8 cellular contexts compared by ENCODE assay signal in the genomic region with DNA sequence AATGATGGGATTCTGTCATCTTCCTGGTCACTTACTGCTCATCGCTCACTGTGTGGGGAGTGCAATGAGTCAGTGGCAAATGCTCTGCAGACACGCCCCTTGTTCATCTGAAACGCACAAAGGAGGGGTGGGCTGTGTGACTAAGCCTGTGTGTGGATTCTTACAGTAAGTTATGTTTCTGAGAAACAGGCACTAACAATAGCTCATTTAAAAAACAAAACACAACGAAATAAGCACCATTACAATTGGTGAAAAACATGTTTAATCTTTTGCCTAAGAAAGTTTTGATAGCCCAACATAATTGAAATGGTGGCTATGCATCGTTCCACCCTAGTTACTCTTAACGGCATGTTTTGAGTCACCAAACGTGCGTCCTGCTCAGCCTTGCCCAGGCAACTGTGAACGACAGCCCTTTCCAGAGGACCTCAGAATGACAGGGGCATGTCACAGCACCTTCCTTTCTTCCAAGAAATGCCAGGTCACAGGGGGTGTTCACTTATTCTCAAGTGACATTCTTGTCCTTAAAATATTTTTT.
DNase-seq lines count a peak whose midpoint lies in the region; ATAC-seq, FAIRE-seq and TF ChIP-seq lines count a peak whose summit lies in the region.

No MANE protein-coding gene starts in this region.

- H3K9me1 ChIP-seq in endothelial cell of umbilical vein (replicated peaks; ENCODE audit: control insufficient read depth, extremely low read depth, insufficient read depth, low read length), result no peaks in the 10 kb centered on the region

- peak overlapping the region; percentile 16 for H2AFZ ChIP-seq in endothelial cell of umbilical vein (ENCODE audit: low read depth, low read length)

- peak overlapping the region in 1 of 3 experiments; percentile 3 for H3K4me3 ChIP-seq in endothelial cell of umbilical vein (replicated peaks in 1 of 3; ENCODE audit: insufficient read depth in 1 of 3, low read depth in 1 of 3, low read length in 3 of 3)
- no peak overlapping the region for H3K4me3 ChIP-seq in neutrophil (ENCODE audit: low read depth in 1 of 2, low read length in 1 of 2)
- H3K4me3 ChIP-seq in tibial nerve, result peak overlapping the region in 1 of 4 donors; percentile 2

- no peaks in the 10 kb centered on the region for H3K79me2 ChIP-seq in endothelial cell of umbilical vein (ENCODE audit: control insufficient read depth, insufficient read depth, low read length)

- dilution Hi-C loops in endothelial cell of umbilical vein (cut with MboI; ENCODE audit: extremely low pct_ligation_motif_present, low sequenced_read_pairs), result loop anchor here (25.0 kb wide), 1 partner anchor 101 kb away; no protein-coding TSS in a partner anchor

- CTCF ChIA-PET in endothelial cell of umbilical vein (lab: Charles Lee), result interaction anchor here (1.2 to 2.6 kb wide), 10 partner anchors 11 to 386 kb away, joined by 3 to 14 read pairs (median 4); partner anchors contain the start of gene SGK1

- 40 to 44% methylated on average over 9 of the region's 9 CpGs for WGBS in tibial nerve, 2 donors

- peaks cover 20% of the 10 kb centered on the region for H3K4me1 ChIP-seq in endothelial cell of umbilical vein (ENCODE audit: control insufficient read depth, extremely low read depth, insufficient read depth, low read length)
- H3K4me1 ChIP-seq in neutrophil (ENCODE audit: control insufficient read depth in 1 of 2, insufficient read depth in 1 of 2, low read depth in 1 of 2, low read length in 1 of 2), result peaks cover 11 to 22% of the 10 kb centered on the region in 2 experiments
- peaks cover 0 to 20% (median 6%) of the 10 kb centered on the region in 4 donors for H3K4me1 ChIP-seq in tibial nerve

- TSS peak; percentile 97 for BruUV-seq in endothelial cell of umbilical vein (replicated peaks; lab: Mats Ljungman, UMichigan)

- peak overlapping the region; percentile 68 for H3K9ac ChIP-seq in endothelial cell of umbilical vein (replicated peaks; ENCODE audit: extremely low read depth, insufficient read depth, low read length)

- POLR2A ChIA-PET in endothelial cell of umbilical vein (lab: Charles Lee), result no interaction called here

- H3K4me2 ChIP-seq in endothelial cell of umbilical vein (ENCODE audit: insufficient read depth, low read length), result peak overlapping the region; percentile 50

- no peaks in the 10 kb centered on the region for H4K20me1 ChIP-seq in endothelial cell of umbilical vein (replicated peaks; ENCODE audit: control insufficient read depth, extremely low read depth, insufficient read depth, low read length)

- H3K27ac ChIP-seq in endothelial cell of umbilical vein (ENCODE audit: insufficient read depth, low read depth, low read length) (peak overlapping the region; percentile 88), neutrophil (peak overlapping the region; percentile 72), tibial nerve (peak overlapping the region in 3 of 4 donors; percentile 41 to 87 (median 66))

- DNase-seq in ELF-1 (ENCODE audit: low read depth, low spot score) (peak; percentile 23), LHCN-M2 (ENCODE audit: low read depth) (peak; percentile 96), endothelial cell of umbilical vein (ENCODE audit: low read depth, low spot score) (peak; percentile 94), tibial nerve (ENCODE audit: low spot score in 2 of 2) (no peak), NCI-H2029 treated with DMSO at 0.1 percent for 48 hours (lab: John Stamatoyannopoulos, UW) (no peak)
- DNase-seq in activated CD4-positive, alpha-beta T cell treated with anti-CD3 and anti-CD28 coated beads, Interleukin-2, amount 50 U/mL, for 48 hours, result peak; percentile 69 to 79

- H3K36me3 ChIP-seq in endothelial cell of umbilical vein (ENCODE audit: control insufficient read depth in 2 of 2, extremely low read depth in 1 of 2, insufficient read depth in 2 of 2, low read length in 2 of 2) (no peaks in the 10 kb centered on the region), neutrophil (no peaks in the 10 kb centered on the region), tibial nerve (no peaks in the 10 kb centered on the region)

- intact Hi-C loops in endothelial cell of umbilical vein (cut with micrococcal nuclease), result loop anchor here (1.0 kb wide), 5 partner anchors 11 to 261 kb away; no protein-coding TSS in a partner anchor

- no peak for TF ChIP-seq CTCF in endothelial cell of umbilical vein (IDR thresholded peaks at IDR 0.05; ENCODE audit: extremely low read depth in 1 of 2, insufficient read depth in 1 of 2, low read depth in 1 of 2, low read length in 2 of 2)
- no peak for TF ChIP-seq CTCF in neutrophil (IDR thresholded peaks at IDR 0.05)
- no peak for TF ChIP-seq CTCF in tibial nerve (IDR thresholded peaks at IDR 0.05)

- peak in 1 of 2 donors; percentile 55 for TF ChIP-seq EP300 in tibial nerve (IDR thresholded peaks at IDR 0.05)

- TF ChIP-seq POLR2A in endothelial cell of umbilical vein (IDR thresholded peaks at IDR 0.05; ENCODE audit: low read depth, low read length) (no peak), tibial nerve (IDR thresholded peaks at IDR 0.05) (no peak)

- no peaks in the 10 kb centered on the region for H3K27me3 ChIP-seq in endothelial cell of umbilical vein (ENCODE audit: control insufficient read depth in 2 of 2, insufficient read depth in 2 of 2, low read length in 2 of 2)
- no peaks in the 10 kb centered on the region for H3K27me3 ChIP-seq in neutrophil
- no peaks in the 10 kb centered on the region for H3K27me3 ChIP-seq in tibial nerve

- peak; percentile 92 for FAIRE-seq in endothelial cell of umbilical vein (lab: Jason Lieb, UNC)

- H3K9me3 ChIP-seq in endothelial cell of umbilical vein (replicated peaks; ENCODE audit: control insufficient read depth, insufficient read depth, low read length) (no peaks in the 10 kb centered on the region), neutrophil (no peaks in the 10 kb centered on the region), tibial nerve (no peaks in the 10 kb centered on the region)

- peak; percentile 88 for ATAC-seq in GM21723 (IDR thresholded peaks at IDR 0.05; ENCODE audit: unreplicated experiment)

TF ChIP-seq in endothelial cell of umbilical vein, 7 proteins besides CTCF, POLR2A, EP300 and RAD21:
- no peak for TF ChIP-seq MAX (IDR thresholded peaks at IDR 0.05; ENCODE audit: insufficient read depth, insufficient read length)
- TF ChIP-seq POLR2AphosphoS5 (IDR thresholded peaks at IDR 0.05; ENCODE audit: insufficient read depth, low read depth, low read length), result no peak
- TF ChIP-seq GATA2 (IDR thresholded peaks at IDR 0.05; ENCODE audit: insufficient read depth, insufficient read length, low read depth, low read length), result no peak
- no peak for TF ChIP-seq MYC (IDR thresholded peaks at IDR 0.05; ENCODE audit: low read depth, low read length)
- TF ChIP-seq JUN (IDR thresholded peaks at IDR 0.05; ENCODE audit: borderline replicate concordance, insufficient read depth, insufficient read length, low read depth), result peak; percentile 86
- no peak for TF ChIP-seq EZH2 (IDR thresholded peaks at IDR 0.05; ENCODE audit: borderline replicate concordance, low read depth, low read length, severe bottlenecking)
- peak; percentile 97 for TF ChIP-seq FOS (IDR thresholded peaks at IDR 0.05; ENCODE audit: borderline replicate concordance, insufficient read depth, low read length)

Comparison
In these comparisons a context has a peak if more than half of its experiments do, and no peak if none do; other contexts are left out.
1. DNase-seq: peak in ELF-1 (single experiment), LHCN-M2 (single experiment), activated CD4-positive, alpha-beta T cell treated with anti-CD3 and anti-CD28 coated beads, Interleukin-2, amount 50 U/mL, for 48 hours (2 of 2) and endothelial cell of umbilical vein (single experiment); none in tibial nerve (0 of 2) and NCI-H2029 treated with DMSO at 0.1 percent for 48 hours (single experiment).
2. Peak in every context shown above with its lines, with median percentiles within 50 percentile points of each other: H3K27ac ChIP-seq.